Comparison of ENCODE assay signal across 3 cellular contexts in the genomic region with DNA sequence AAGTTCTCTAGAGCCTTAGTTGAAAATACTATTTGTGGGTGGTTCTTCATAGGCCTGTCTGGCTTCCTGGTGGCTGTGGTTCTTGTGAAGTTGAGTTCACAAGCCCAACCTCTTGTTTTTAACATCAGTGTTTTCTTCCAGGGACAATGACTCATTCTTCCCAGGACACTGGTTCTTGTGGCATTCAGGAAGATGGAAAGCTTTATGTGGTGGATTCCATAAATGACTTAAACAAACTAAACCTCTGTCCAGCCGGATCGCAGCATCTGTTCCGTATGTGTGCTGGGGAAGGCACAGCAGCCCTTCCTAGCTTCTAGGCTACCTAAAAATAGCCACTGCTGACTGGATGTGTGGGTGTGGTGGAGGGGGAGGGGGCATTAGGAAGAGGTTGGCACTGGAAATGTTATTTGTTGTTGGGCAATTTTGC.
TF ChIP-seq lines count a peak whose summit lies in the region.

No MANE protein-coding gene starts in this region.

TF ChIP-seq in A549, 52 proteins besides CTCF, POLR2A, EP300 and RAD21:
- TF ChIP-seq, protein P1, sequence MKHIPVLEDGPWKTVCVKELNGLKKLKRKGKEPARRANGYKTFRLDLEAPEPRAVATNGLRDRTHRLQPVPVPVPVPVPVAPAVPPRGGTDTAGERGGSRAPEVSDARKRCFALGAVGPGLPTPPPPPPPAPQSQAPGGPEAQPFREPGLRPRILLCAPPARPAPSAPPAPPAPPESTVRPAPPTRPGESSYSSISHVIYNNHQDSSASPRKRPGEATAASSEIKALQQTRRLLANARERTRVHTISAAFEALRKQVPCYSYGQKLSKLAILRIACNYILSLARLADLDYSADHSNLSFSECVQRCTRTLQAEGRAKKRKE (CRISPR knock-in tag; IDR thresholded peaks at IDR 0.05; ENCODE audit: low read depth), result no peak
- TF ChIP-seq JUNB (IDR thresholded peaks at IDR 0.05) (0 out of 2 replicates have a peak, but pooled peaks have one; percentile 15), TP53 (CRISPR knock-in tag; IDR thresholded peaks at IDR 0.05) (no peak), CEBPB (IDR thresholded peaks at IDR 0.05) (no peak), FOSL2 (IDR thresholded peaks at IDR 0.05) (peak; percentile 49; the same call in 1 of the 2 replicates), FOSL2 (CRISPR knock-in tag; IDR thresholded peaks at IDR 0.05) (peak; percentile 74), RFX5 (IDR thresholded peaks at IDR 0.05) (no peak), NR3C1 (IDR thresholded peaks at IDR 0.05) (no peak), ESRRA (IDR thresholded peaks at IDR 0.05; ENCODE audit: borderline replicate concordance, low read length) (no peak), GATA3 (IDR thresholded peaks at IDR 0.05; ENCODE audit: borderline replicate concordance) (0 out of 2 replicates have a peak, but pooled peaks have one; percentile 11), EHF (CRISPR knock-in tag; IDR thresholded peaks at IDR 0.05) (no peak), NFE2L2 (conservative IDR thresholded peaks at IDR 0.05; ENCODE audit: low read length) (no peak)
- TF ChIP-seq, protein P2, sequence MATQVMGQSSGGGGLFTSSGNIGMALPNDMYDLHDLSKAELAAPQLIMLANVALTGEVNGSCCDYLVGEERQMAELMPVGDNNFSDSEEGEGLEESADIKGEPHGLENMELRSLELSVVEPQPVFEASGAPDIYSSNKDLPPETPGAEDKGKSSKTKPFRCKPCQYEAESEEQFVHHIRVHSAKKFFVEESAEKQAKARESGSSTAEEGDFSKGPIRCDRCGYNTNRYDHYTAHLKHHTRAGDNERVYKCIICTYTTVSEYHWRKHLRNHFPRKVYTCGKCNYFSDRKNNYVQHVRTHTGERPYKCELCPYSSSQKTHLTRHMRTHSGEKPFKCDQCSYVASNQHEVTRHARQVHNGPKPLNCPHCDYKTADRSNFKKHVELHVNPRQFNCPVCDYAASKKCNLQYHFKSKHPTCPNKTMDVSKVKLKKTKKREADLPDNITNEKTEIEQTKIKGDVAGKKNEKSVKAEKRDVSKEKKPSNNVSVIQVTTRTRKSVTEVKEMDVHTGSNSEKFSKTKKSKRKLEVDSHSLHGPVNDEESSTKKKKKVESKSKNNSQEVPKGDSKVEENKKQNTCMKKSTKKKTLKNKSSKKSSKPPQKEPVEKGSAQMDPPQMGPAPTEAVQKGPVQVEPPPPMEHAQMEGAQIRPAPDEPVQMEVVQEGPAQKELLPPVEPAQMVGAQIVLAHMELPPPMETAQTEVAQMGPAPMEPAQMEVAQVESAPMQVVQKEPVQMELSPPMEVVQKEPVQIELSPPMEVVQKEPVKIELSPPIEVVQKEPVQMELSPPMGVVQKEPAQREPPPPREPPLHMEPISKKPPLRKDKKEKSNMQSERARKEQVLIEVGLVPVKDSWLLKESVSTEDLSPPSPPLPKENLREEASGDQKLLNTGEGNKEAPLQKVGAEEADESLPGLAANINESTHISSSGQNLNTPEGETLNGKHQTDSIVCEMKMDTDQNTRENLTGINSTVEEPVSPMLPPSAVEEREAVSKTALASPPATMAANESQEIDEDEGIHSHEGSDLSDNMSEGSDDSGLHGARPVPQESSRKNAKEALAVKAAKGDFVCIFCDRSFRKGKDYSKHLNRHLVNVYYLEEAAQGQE (IDR thresholded peaks at IDR 0.05), result no peak
- TF ChIP-seq, protein P3, sequence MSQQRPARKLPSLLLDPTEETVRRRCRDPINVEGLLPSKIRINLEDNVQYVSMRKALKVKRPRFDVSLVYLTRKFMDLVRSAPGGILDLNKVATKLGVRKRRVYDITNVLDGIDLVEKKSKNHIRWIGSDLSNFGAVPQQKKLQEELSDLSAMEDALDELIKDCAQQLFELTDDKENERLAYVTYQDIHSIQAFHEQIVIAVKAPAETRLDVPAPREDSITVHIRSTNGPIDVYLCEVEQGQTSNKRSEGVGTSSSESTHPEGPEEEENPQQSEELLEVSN (IDR thresholded peaks at IDR 0.05; ENCODE audit: borderline replicate concordance, low read depth), result no peak
- TF ChIP-seq, protein P4, sequence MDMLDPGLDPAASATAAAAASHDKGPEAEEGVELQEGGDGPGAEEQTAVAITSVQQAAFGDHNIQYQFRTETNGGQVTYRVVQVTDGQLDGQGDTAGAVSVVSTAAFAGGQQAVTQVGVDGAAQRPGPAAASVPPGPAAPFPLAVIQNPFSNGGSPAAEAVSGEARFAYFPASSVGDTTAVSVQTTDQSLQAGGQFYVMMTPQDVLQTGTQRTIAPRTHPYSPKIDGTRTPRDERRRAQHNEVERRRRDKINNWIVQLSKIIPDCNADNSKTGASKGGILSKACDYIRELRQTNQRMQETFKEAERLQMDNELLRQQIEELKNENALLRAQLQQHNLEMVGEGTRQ (IDR thresholded peaks at IDR 0.05), result no peak
TF ChIP-seq in A549: peak in this region for 3.

TF ChIP-seq in IMR-90, 13 proteins besides CTCF, POLR2A, EP300 and RAD21:
- TF ChIP-seq FOS (IDR thresholded peaks at IDR 0.05; ENCODE audit: low read depth, low read length) (peak; percentile 54), RCOR1 (IDR thresholded peaks at IDR 0.05; ENCODE audit: insufficient replicate concordance, low read length) (peak; percentile 31), CEBPB (IDR thresholded peaks at IDR 0.05; ENCODE audit: low read depth, low read length) (no peak), BHLHE40 (IDR thresholded peaks at IDR 0.05; ENCODE audit: low read depth, low read length) (peak; percentile 16; the same call in 1 of the 2 replicates), NFE2L2 (IDR thresholded peaks at IDR 0.05; ENCODE audit: low read depth, low read length) (no peak), MXI1 (IDR thresholded peaks at IDR 0.05; ENCODE audit: borderline replicate concordance, low read depth, low read length) (no peak), SMC3 (IDR thresholded peaks at IDR 0.05; ENCODE audit: low read depth, low read length) (no peak), RFX5 (IDR thresholded peaks at IDR 0.05; ENCODE audit: low read depth, low read length) (no peak)
- TF ChIP-seq, protein P5, sequence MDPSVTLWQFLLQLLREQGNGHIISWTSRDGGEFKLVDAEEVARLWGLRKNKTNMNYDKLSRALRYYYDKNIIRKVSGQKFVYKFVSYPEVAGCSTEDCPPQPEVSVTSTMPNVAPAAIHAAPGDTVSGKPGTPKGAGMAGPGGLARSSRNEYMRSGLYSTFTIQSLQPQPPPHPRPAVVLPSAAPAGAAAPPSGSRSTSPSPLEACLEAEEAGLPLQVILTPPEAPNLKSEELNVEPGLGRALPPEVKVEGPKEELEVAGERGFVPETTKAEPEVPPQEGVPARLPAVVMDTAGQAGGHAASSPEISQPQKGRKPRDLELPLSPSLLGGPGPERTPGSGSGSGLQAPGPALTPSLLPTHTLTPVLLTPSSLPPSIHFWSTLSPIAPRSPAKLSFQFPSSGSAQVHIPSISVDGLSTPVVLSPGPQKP (IDR thresholded peaks at IDR 0.05; ENCODE audit: borderline replicate concordance, low read depth, low read length), result no peak
TF ChIP-seq in IMR-90: peak in this region for 3.

TF ChIP-seq in HepG2, 621 proteins besides CTCF, POLR2A, EP300 and RAD21:
- TF ChIP-seq ZNF225 (CRISPR knock-in tag; IDR thresholded peaks at IDR 0.05) (no peak), ZNF781 (CRISPR knock-in tag; IDR thresholded peaks at IDR 0.05; ENCODE audit: borderline replicate concordance, not compliant biosample characterization) (no peak), ZNF484 (CRISPR knock-in tag; IDR thresholded peaks at IDR 0.05; ENCODE audit: borderline replicate concordance, low read depth) (no peak), ZNF281 (CRISPR knock-in tag; IDR thresholded peaks at IDR 0.05; ENCODE audit: borderline replicate concordance) (peak; percentile 31; the same call in 1 of the 2 replicates), FOSL2 (CRISPR knock-in tag; IDR thresholded peaks at IDR 0.05) (peak; percentile 40), STAT6 (CRISPR knock-in tag; IDR thresholded peaks at IDR 0.05; ENCODE audit: borderline replicate concordance) (no peak), SSRP1 (CRISPR knock-in tag; IDR thresholded peaks at IDR 0.05) (no peak)
